In the genomic region with DNA sequence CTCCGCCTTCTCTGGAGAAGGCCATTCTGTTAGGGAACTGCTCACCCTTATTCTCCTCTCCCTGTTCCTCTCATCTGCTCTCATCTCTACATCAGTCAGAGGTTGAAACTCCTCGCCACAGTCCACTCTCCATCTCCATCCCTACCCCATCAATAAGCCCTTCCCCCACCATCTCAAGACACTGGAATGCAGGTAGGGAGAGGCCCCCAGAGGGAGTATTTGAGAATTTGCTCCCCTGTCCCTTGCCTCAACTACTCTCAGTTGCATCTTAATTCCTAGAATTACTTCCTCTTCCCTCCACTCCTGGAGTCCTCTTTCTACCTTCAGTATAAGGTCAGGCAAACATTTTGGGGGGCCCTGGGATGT, we compare ENCODE assay signal across 24 cellular contexts. TPM values are rescaled to one million over a fixed set of nuclear protein-coding genes. Genes with fewer than 3 reads are reported as not detected.
DNase-seq lines count a peak whose midpoint lies in the region; ATAC-seq, FAIRE-seq and TF ChIP-seq lines count a peak whose summit lies in the region.
"Had no signal": no experiment of that assay in that cellular context is flagged by ENCODE, and none has a peak within 500 bp of the region (broad histone marks: within the 10 kb centered on the region; RNA-seq: fewer than 3 reads in every experiment).

No MANE protein-coding gene starts in this region.

- H3K27ac Mint-ChIP-seq in GM23338: no peak overlapping the region
- H3K27ac Mint-ChIP-seq in neural progenitor cell: no peak overlapping the region
- H3K27ac Mint-ChIP-seq: CD8-positive, alpha-beta T cell had no signal

- CTCF ChIA-PET in H1 (lab: Charles Lee; ENCODE audit: partially characterized antibody): interaction anchor here (1.0 to 1.5 kb wide), 2 partner anchors 16 to 102 kb away, joined by 3 to 6 read pairs; no protein-coding TSS in a partner anchor

- H3K27me3 Mint-ChIP-seq in GM23338 (ENCODE audit: insufficient read depth, low read depth, poor library complexity) (peaks cover 76% of the 10 kb centered on the region), neural progenitor cell (ENCODE audit: insufficient read depth, low read depth) (peaks cover 53% of the 10 kb centered on the region)

- no peak overlapping the region for H3K4ac ChIP-seq in H1 (replicated peaks; ENCODE audit: insufficient read length, low read depth, low read length)

- POLR2A ChIA-PET in H1 (lab: Charles Lee; ENCODE audit: partially characterized antibody): interaction anchor here (0.9 to 5.9 kb wide), 3 partner anchors 9 to 18 kb away, joined by 3 to 45 read pairs (median 6); a partner anchor contains a TSS

- no peak overlapping the region for H3K23ac ChIP-seq in H1 (ENCODE audit: insufficient read length)

- 0 out of 2 replicates have a peak overlapping the region, but pooled peaks have one; percentile 55 for H2BK20ac ChIP-seq in H1 (ENCODE audit: low read length)

- H4K8ac ChIP-seq in H1 (ENCODE audit: extremely low read depth, insufficient read depth, low read length): no peak overlapping the region

- peaks cover 12% of the 10 kb centered on the region for H3K36me3 Mint-ChIP-seq in GM23338 (ENCODE audit: low read depth)
- H3K36me3 Mint-ChIP-seq in neural progenitor cell: peaks cover 3% of the 10 kb centered on the region

- H2BK12ac ChIP-seq in H1 (ENCODE audit: low read depth, low read length): peak overlapping the region; percentile 71; the same call in 1 of the 2 replicates

- H2BK15ac ChIP-seq in H1 (ENCODE audit: low read length): peak overlapping the region; percentile 55; the same call in 1 of the 2 replicates

- H4K5ac ChIP-seq in H1 (ENCODE audit: insufficient read length, low read depth, low read length): no peak overlapping the region

- H3K4me3 Mint-ChIP-seq in GM23338 (peak overlapping the region; percentile 28; the same call in 1 of the 3 replicates), neural progenitor cell (peak overlapping the region; percentile 2)

- TF ChIP-seq POLR2A in H1 (IDR thresholded peaks at IDR 0.05; ENCODE audit: control extremely low read depth in 1 of 2, low read depth in 2 of 2, low read length in 2 of 2): no peak
- no peak for TF ChIP-seq POLR2A in GM18505 (IDR thresholded peaks at IDR 0.05; ENCODE audit: borderline replicate concordance, extremely low read depth, insufficient read depth, insufficient read length)

- no peak overlapping the region for H3K56ac ChIP-seq in H1 (replicated peaks; ENCODE audit: insufficient read length, low read depth, low read length)

- H3K4me1 Mint-ChIP-seq in GM23338 (peaks cover 52% of the 10 kb centered on the region), neural progenitor cell (peaks cover 29% of the 10 kb centered on the region)

- no peak overlapping the region for H3K27ac ChIP-seq in GM23338 (ENCODE audit: low read depth)
- H3K27ac ChIP-seq in H1 (ENCODE audit: low read depth, low read length): no peak overlapping the region
- no peak overlapping the region for H3K27ac ChIP-seq in neural progenitor cell
- H3K27ac ChIP-seq: BLaER1 treated with 17β-estradiol and CSF1 and Interleukin-3, amounts not matched to agents 10 nM and 100 nM; GM23248; HL-60 had no signal

- H2AK5ac ChIP-seq in H1 (ENCODE audit: low read depth, low read length): no peak overlapping the region

- H3K4me1 ChIP-seq in GM23338 (ENCODE audit: insufficient read depth) (peaks cover 72% of the 10 kb centered on the region), H1 (replicated peaks in 1 of 4; ENCODE audit: control insufficient read depth in 3 of 4, insufficient read depth in 4 of 4, low read length in 3 of 4) (peaks cover 8 to 32% (median 25%) of the 10 kb centered on the region in 4 experiments), neural progenitor cell (peaks cover 16% of the 10 kb centered on the region)

- no peak overlapping the region for H4K91ac ChIP-seq in H1 (replicated peaks; ENCODE audit: insufficient read length, low read length)

- H3K4me3 ChIP-seq in GM23338: peak overlapping the region; percentile 47; the same call in 1 of the 2 replicates
- H3K4me3 ChIP-seq in H1 (ENCODE audit: extremely low read depth in 1 of 4, insufficient read depth in 2 of 4, low read depth in 3 of 4, low read length in 4 of 4): no peak overlapping the region; a peak in 3 of 8 replicates
- H3K4me3 ChIP-seq in neural progenitor cell: no peak overlapping the region
- H3K4me3 ChIP-seq: A549; BLaER1 treated with 17β-estradiol and CSF1 and Interleukin-3, amounts not matched to agents 10 nM and 100 nM; GM23248 had no signal

- peaks cover 16% of the 10 kb centered on the region for H3K23me2 ChIP-seq in H1 (ENCODE audit: low read depth, low read length)

- H3K9me2 ChIP-seq in GM23338 (ENCODE audit: insufficient read depth): no peaks in the 10 kb centered on the region

- H2BK120ac ChIP-seq in H1 (replicated peaks; ENCODE audit: low read depth, low read length): no peak overlapping the region

- no peak overlapping the region for H2AFZ ChIP-seq in GM23338
- no peak overlapping the region for H2AFZ ChIP-seq in H1 (ENCODE audit: low read length)
- no peak overlapping the region for H2AFZ ChIP-seq in neural progenitor cell (replicated peaks)
- H2AFZ ChIP-seq: GM23248 had no signal

- ATAC-seq in GM23338 (no peak), GM18505 (IDR thresholded peaks at IDR 0.05; ENCODE audit: unreplicated experiment) (no peak), GM18907 (IDR thresholded peaks at IDR 0.05; ENCODE audit: unreplicated experiment) (no peak)
- ATAC-seq: A549; CD8-positive, alpha-beta T cell; SK-N-SH treated with all-trans-retinoic acid at 6 μM for 48 hours had no signal

- H3K27me3 ChIP-seq in GM23338 (ENCODE audit: insufficient read depth) (peaks cover 77% of the 10 kb centered on the region), H1 (replicated peaks in 1 of 4; ENCODE audit: control insufficient read depth in 3 of 4, extremely low read depth in 1 of 4, insufficient read depth in 3 of 4, low read length in 3 of 4) (peaks cover 58 to 70% (median 64%) of the 10 kb centered on the region in 4 experiments), neural progenitor cell (peaks cover 69% of the 10 kb centered on the region)

- no peak overlapping the region for H2BK5ac ChIP-seq in H1 (ENCODE audit: low read depth, low read length)

- H3K4me2 ChIP-seq in GM23338 (peak overlapping the region; percentile 74), H1 (ENCODE audit: insufficient read depth in 1 of 2, low read depth in 2 of 2, low read length in 2 of 2) (peak overlapping the region; percentile 58 to 81; a peak in 3 of 4 replicates), neural progenitor cell (no peak overlapping the region)
- H3K4me2 ChIP-seq: A549 had no signal

- no peak for FAIRE-seq in H1 (lab: Jason Lieb, UNC)
- FAIRE-seq: A549, GM18507, RCC 7860 had no signal

- H3K18ac ChIP-seq in H1 (ENCODE audit: extremely low read depth, low read length): peak overlapping the region; percentile 13; the same call in 1 of the 2 replicates

- no peaks in the 10 kb centered on the region; the same call in 1 of the 2 replicates for H3K79me1 ChIP-seq in H1 (ENCODE audit: low read depth, low read length)

- no peaks in the 10 kb centered on the region; a peak in 1 of 4 replicates for H3K9me3 ChIP-seq in H1 (ENCODE audit: insufficient read depth in 2 of 2, low read depth in 1 of 2, low read length in 1 of 2)
- no peaks in the 10 kb centered on the region for H3K9me3 ChIP-seq in neural progenitor cell (ENCODE audit: low read depth)
- H3K9me3 ChIP-seq: A549 had no signal

- H3K36me3 ChIP-seq in GM23338 (ENCODE audit: insufficient read depth): peaks cover under 1% of the 10 kb centered on the region; the same call in 1 of the 2 replicates
- H3K36me3 ChIP-seq in H1 (ENCODE audit: control insufficient read depth in 2 of 4, insufficient read depth in 4 of 4, low read length in 3 of 4): peaks cover 0 to 11% (median 6%) of the 10 kb centered on the region in 4 experiments; a peak in 4 of 8 replicates
- peaks cover 5% of the 10 kb centered on the region for H3K36me3 ChIP-seq in neural progenitor cell

- H3K9ac ChIP-seq in H1 (replicated peaks in 1 of 4; ENCODE audit: extremely low read depth in 1 of 4, low read depth in 3 of 4, low read length in 3 of 4): no peak overlapping the region
- H3K9ac ChIP-seq in neural progenitor cell: no peak overlapping the region
- H3K9ac ChIP-seq: BLaER1 treated with 17β-estradiol and CSF1 and Interleukin-3, amounts not matched to agents 10 nM and 100 nM; GM23248 had no signal

- H4K20me1 ChIP-seq in GM23338 (replicated peaks; ENCODE audit: insufficient read depth): peaks cover 9% of the 10 kb centered on the region
- H4K20me1 ChIP-seq in H1 (replicated peaks in 1 of 2; ENCODE audit: control insufficient read depth in 1 of 2, insufficient read depth in 2 of 2, low read length in 2 of 2): peaks cover 7 to 12% of the 10 kb centered on the region in 2 experiments
- peaks cover 65% of the 10 kb centered on the region for H4K20me1 ChIP-seq in neural progenitor cell (ENCODE audit: low read depth)

- H3F3A ChIP-seq in GM23338 (replicated peaks; ENCODE audit: low read depth) (peaks cover 36% of the 10 kb centered on the region), neural progenitor cell (ENCODE audit: low read depth) (peaks cover 45% of the 10 kb centered on the region)

- H3K9me3 Mint-ChIP-seq in GM23338: peaks cover 5% of the 10 kb centered on the region; the same call in 1 of the 3 replicates
- H3K9me3 Mint-ChIP-seq in neural progenitor cell: no peaks in the 10 kb centered on the region
- H3K9me3 Mint-ChIP-seq: CD8-positive, alpha-beta T cell had no signal

- DNase-seq in GM23338 (ENCODE audit: low spot score): peak; percentile 62
- no peak for DNase-seq in H1 (ENCODE audit: low read depth in 1 of 2, low spot score in 2 of 2)
- DNase-seq in iPS-NIHi11 (ENCODE audit: low spot score): peak; percentile 23
- DNase-seq in neural progenitor cell (ENCODE audit: low spot score): no peak
- DNase-seq in NCI-H524 (lab: John Stamatoyannopoulos, UW): no peak
- no peak for DNase-seq in MV-4-11 (lab: John Stamatoyannopoulos, UW)
- DNase-seq: AML-193; CD8-positive, alpha-beta T cell; DMS79 treated with DMSO at 0.1 percent for 48 hours; GM23248; HCEC 1CT; Karpas-422; NCI-H1092 treated with DMSO at 0.1 percent for 48 hours; NCI-H1436; NCI-H187; NCI-H774 had no signal

- H3K14ac ChIP-seq in H1 (ENCODE audit: insufficient read length): no peak overlapping the region

- WGBS in H1 (ENCODE audit: extremely low coverage in 1 of 2, insufficient coverage in 1 of 2, insufficient read length in 1 of 2, insufficient replicate concordance in 2 of 2, low coverage in 1 of 2, low lambda C conversion rate in 2 of 2, missing lambda C conversion rate in 1 of 2), 2 experiments: 15% methylated on average over 2 of the region's 2 CpGs; no CpG with 5 or more reads in 1 of the 2 experiments

- TF ChIP-seq EP300 in H1 (IDR thresholded peaks at IDR 0.05; ENCODE audit: borderline replicate concordance in 1 of 2, low read depth in 2 of 2, low read length in 2 of 2): no peak

- TF ChIP-seq CTCF in GM23338 (conservative IDR thresholded peaks at IDR 0.05; ENCODE audit: low read depth in 2 of 2) (no peak), H1 (IDR thresholded peaks at IDR 0.05; ENCODE audit: control extremely low read depth in 1 of 3, insufficient read depth in 1 of 3, low read depth in 1 of 3, low read length in 3 of 3) (no peak), neural progenitor cell (IDR thresholded peaks at IDR 0.05) (no peak)

- H3K79me2 ChIP-seq in GM23338 (replicated peaks; ENCODE audit: insufficient read depth) (peaks cover 25% of the 10 kb centered on the region), H1 (ENCODE audit: control insufficient read depth in 1 of 2, insufficient read depth in 2 of 2, low read length in 2 of 2) (peaks cover 0 to 21% of the 10 kb centered on the region in 2 experiments; a peak in 2 of 4 replicates), neural progenitor cell (ENCODE audit: low read depth) (peaks cover 23% of the 10 kb centered on the region)

- no peak for TF ChIP-seq RAD21 in H1 (IDR thresholded peaks at IDR 0.05 in 1 of 2, conservative IDR thresholded peaks at IDR 0.05 in 1 of 2; ENCODE audit: low read depth in 2 of 2, low read length in 2 of 2)

RNA-seq across cellular contexts. Expression of a gene that starts 2.0 kb away (rescaled TPM):
- 40.2 and 53.7 TPM in 2 replicates for total RNA-seq in GM23338 (2014; rRNA removed; shearing (Covaris generic))
- polyA plus RNA-seq in GM23338 (2016; fragmentation: Nextera tagmentation; extraction: Ambion mirVana) (64.1 and 71.2 TPM in 2 replicates), H1 (2011; rRNA removed) (20.1 and 23.7 TPM in 2 replicates)
- 62.8 and 67.7 TPM in 2 replicates for total RNA-seq in H1 (2021; fragmentation: NEBNext Ultra II Directional; extraction: Animal tissue kit (Norgen Biotek cat#: 25700))
- polyA plus RNA-seq in H1 (2011; cell fraction: cytosol; rRNA removed): 26.3 TPM
- polyA plus RNA-seq in H1 (2011; cell fraction: nucleus; rRNA removed): 29.8 TPM
- polyA plus RNA-seq in H1 (2012, experiment 1 of 2): 66.6 to 96.2 TPM (median 77.0 TPM) in 4 replicates
- polyA plus RNA-seq in H1 (2012, experiment 2 of 2): 23.2 TPM
- polyA plus RNA-seq in H1 (2013, experiment 1 of 2): 74.6 TPM
- polyA plus RNA-seq in H1 (2013, experiment 2 of 2): 70.3 TPM
- polyA minus RNA-seq in H1 (2011; rRNA and poly(A)+ RNA removed): 24.8 and 31.2 TPM in 2 replicates
- 21.7 TPM for polyA minus RNA-seq in H1 (2011; cell fraction: cytosol; rRNA and poly(A)+ RNA removed)
- polyA minus RNA-seq in H1 (2011; cell fraction: nucleus; rRNA and poly(A)+ RNA removed): 26.4 TPM
- total RNA-seq in neural progenitor cell (ENCODE audit: low replicate concordance): 28.9 and 32.1 TPM in 2 replicates

RNA-seq across cellular contexts. Expression of a gene that starts 9.4 kb away (rescaled TPM):
- 0.52 and 0.58 TPM in 2 replicates for total RNA-seq in GM23338 (2014; rRNA removed; shearing (Covaris generic))
- 0.74 and 1.1 TPM in 2 replicates for polyA plus RNA-seq in GM23338 (2016; fragmentation: Nextera tagmentation; extraction: Ambion mirVana)
- total RNA-seq in H1 (2021; fragmentation: NEBNext Ultra II Directional; extraction: Animal tissue kit (Norgen Biotek cat#: 25700)): 0.93 and 1.5 TPM in 2 replicates
- polyA plus RNA-seq in H1 (2011; rRNA removed): 0.26 and 0.33 TPM in 2 replicates
- polyA plus RNA-seq in H1 (2011; cell fraction: cytosol; rRNA removed): 0.21 TPM
- polyA plus RNA-seq in H1 (2011; cell fraction: nucleus; rRNA removed): 0.67 TPM
- 0.57 to 1.4 TPM (median 0.94 TPM) in 4 replicates for polyA plus RNA-seq in H1 (2012, experiment 1 of 2)
- polyA plus RNA-seq in H1 (2012, experiment 2 of 2): 0.81 TPM
- polyA plus RNA-seq in H1 (2013, experiment 1 of 2): 0.53 TPM
- 0.39 TPM for polyA plus RNA-seq in H1 (2013, experiment 2 of 2)
- polyA minus RNA-seq in H1 (2011; rRNA and poly(A)+ RNA removed): 0.35 TPM in 1 of 2 replicates, not detected in the other
- not detected for polyA minus RNA-seq in H1 (2011; cell fraction: cytosol; rRNA and poly(A)+ RNA removed)
- 0.70 TPM for polyA minus RNA-seq in H1 (2011; cell fraction: nucleus; rRNA and poly(A)+ RNA removed)
- not detected in 2 replicates for total RNA-seq in neural progenitor cell (ENCODE audit: low replicate concordance)
- total RNA-seq: CD8-positive, alpha-beta T cell; GM23248 had no signal
- polyA plus RNA-seq: GM23248 had no signal

Comparison
In these comparisons a context has a peak if more than half of its experiments do, and no peak if none do; other contexts are left out.
1. DNase-seq: peak in GM23338 (single experiment) and iPS-NIHi11 (single experiment); none in H1 (0 of 2), neural progenitor cell (single experiment), NCI-H524 (0 of 2) and MV-4-11 (single experiment).